ENCODE assay signal across 17 cellular contexts in the genomic region with DNA sequence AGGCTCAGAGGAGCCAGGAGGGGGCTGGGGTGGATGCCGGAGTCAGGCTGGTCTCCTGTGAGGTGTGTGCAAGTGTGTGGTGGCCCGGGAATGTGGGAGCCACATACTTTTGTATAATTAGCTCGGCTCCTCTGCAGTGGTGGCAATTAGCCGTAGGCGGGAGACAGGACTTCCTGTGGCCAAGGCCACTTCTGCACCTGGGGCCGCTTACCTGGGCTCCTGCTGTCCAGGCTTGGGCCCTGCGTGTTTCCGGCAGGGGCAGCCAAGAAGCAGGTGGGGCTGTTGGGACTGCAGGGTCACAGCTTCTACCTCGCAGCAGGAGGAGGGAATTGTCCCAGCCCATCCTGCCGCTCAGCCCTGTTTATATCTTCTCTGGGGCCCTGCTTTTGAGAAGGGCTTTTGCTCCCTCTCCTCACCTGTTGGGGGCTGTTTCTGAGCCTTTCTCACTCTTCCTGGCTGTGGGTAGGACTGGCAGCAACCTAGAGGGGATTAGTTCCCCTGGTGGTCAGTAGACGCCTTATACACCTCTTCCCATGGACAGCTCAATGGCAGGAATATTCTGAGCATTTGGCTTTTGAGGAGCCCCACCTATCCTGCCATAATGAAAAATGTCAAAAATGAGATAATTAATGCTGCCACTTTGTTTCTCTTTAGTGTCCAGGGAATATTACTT.
DNase-seq lines count a peak whose midpoint lies in the region; ATAC-seq and TF ChIP-seq lines count a peak whose summit lies in the region.
"Had no signal": no experiment of that assay in that cellular context is flagged by ENCODE, and none has a peak within 500 bp of the region (broad histone marks: within the 10 kb centered on the region; RNA-seq: fewer than 3 reads in every experiment).

No MANE protein-coding gene starts in this region.

- ATAC-seq in stimulated activated naive B cell treated with anti-CD40 and anti-IgM and Interleukin-4, amounts not matched to agents 10 μg/mL and 1 μg/mL and 100 μg/mL, for 72 hours (replicated peaks), result no peak
- ATAC-seq in natural killer cell, result no peak
- ATAC-seq: activated naive CD4-positive, alpha-beta T cell treated with anti-CD3 and anti-CD28 coated beads, Interleukin-2, amount 50 U/mL, for 72 hours; PC-3; stimulated activated naive CD8-positive, alpha-beta T cell treated with anti-CD3 and anti-CD28 coated beads, Interleukin-15, Interleukin-2, amounts not matched to agents 100 U/mL and 50 U/mL, for 24 hours had no signal

- peak overlapping the region; percentile 37 for H3K27ac Mint-ChIP-seq in stimulated activated naive B cell treated with anti-CD40 and anti-IgM and Interleukin-4, amounts not matched to agents 10 μg/mL and 1 μg/mL and 100 μg/mL, for 72 hours
- no peak overlapping the region for H3K27ac Mint-ChIP-seq in natural killer cell
- H3K27ac Mint-ChIP-seq: activated naive CD4-positive, alpha-beta T cell treated with anti-CD3 and anti-CD28 coated beads, Interleukin-2, amount 50 U/mL, for 72 hours had no signal

- TF ChIP-seq CTCF in choroid plexus epithelial cell (conservative IDR thresholded peaks at IDR 0.05; ENCODE audit: low read depth, low read length), result peak; percentile 2
- TF ChIP-seq CTCF in natural killer cell (IDR thresholded peaks at IDR 0.05), result no peak
- no peak for TF ChIP-seq CTCF in GM10248 (IDR thresholded peaks at IDR 0.05; ENCODE audit: control extremely low read depth, extremely low read depth, low read depth, missing control alignments)

- CTCF ChIA-PET in GM10248 (lab: Yijun Ruan, JAX), result interaction anchor here (1.0 to 1.5 kb wide), 3 partner anchors 8 to 25 kb away, joined by 3 to 7 read pairs (median 3); no protein-coding TSS in a partner anchor

- H3K4me3 Mint-ChIP-seq in stimulated activated naive B cell treated with anti-CD40 and anti-IgM and Interleukin-4, amounts not matched to agents 10 μg/mL and 1 μg/mL and 100 μg/mL, for 72 hours, result no peak overlapping the region
- H3K4me3 Mint-ChIP-seq in natural killer cell, result no peak overlapping the region

- POLR2A ChIA-PET in GM10248 (lab: Yijun Ruan, JAX), result no interaction called here

- DNase-seq in NCI-H82 (lab: John Stamatoyannopoulos, UW), result peak; percentile 4
- no peak for DNase-seq in NCI-H82 treated with DMSO at 0.1 percent for 48 hours (lab: John Stamatoyannopoulos, UW; ENCODE audit: unreplicated experiment)
- DNase-seq in NCI-H69 (lab: John Stamatoyannopoulos, UW), result peak; percentile 89
- no peak for DNase-seq in choroid plexus epithelial cell (ENCODE audit: low read depth)
- no peak for DNase-seq in stimulated activated naive B cell treated with anti-CD40 and anti-IgM and Interleukin-4, amounts not matched to agents 10 μg/mL and 1 μg/mL and 100 μg/mL, for 72 hours
- no peak for DNase-seq in natural killer cell
- DNase-seq in EL, result no peak
- no peak for DNase-seq in GM10248 (ENCODE audit: extremely low spot score)
- DNase-seq: ACHN; activated CD8-positive, alpha-beta memory T cell treated with anti-CD3 and anti-CD28 coated beads, Interleukin-2, amount 50 U/mL, for 48 hours; NCI-H2081 treated with DMSO at 0.1 percent for 48 hours; occipital lobe; PC-3; stimulated activated naive CD8-positive, alpha-beta T cell treated with anti-CD3 and anti-CD28 coated beads, Interleukin-15, Interleukin-2, amounts not matched to agents 100 U/mL and 50 U/mL, for 24 hours had no signal

- peaks cover 0 to 2% of the 10 kb centered on the region in 2 donors for H3K9me3 Mint-ChIP-seq in stimulated activated naive B cell treated with anti-CD40 and anti-IgM and Interleukin-4, amounts not matched to agents 10 μg/mL and 1 μg/mL and 100 μg/mL, for 72 hours
- H3K9me3 Mint-ChIP-seq in natural killer cell, result no peaks in the 10 kb centered on the region
- H3K9me3 Mint-ChIP-seq: activated naive CD4-positive, alpha-beta T cell treated with anti-CD3 and anti-CD28 coated beads, Interleukin-2, amount 50 U/mL, for 72 hours had no signal

- H3K27me3 Mint-ChIP-seq in stimulated activated naive B cell treated with anti-CD40 and anti-IgM and Interleukin-4, amounts not matched to agents 10 μg/mL and 1 μg/mL and 100 μg/mL, for 72 hours, result peaks cover 17 to 45% of the 10 kb centered on the region in 2 donors
- peaks cover 0 to 3% of the 10 kb centered on the region in 2 donors for H3K27me3 Mint-ChIP-seq in natural killer cell (ENCODE audit: low read depth in 2 of 2)

- peaks cover 2 to 6% of the 10 kb centered on the region in 2 donors for H3K4me1 Mint-ChIP-seq in stimulated activated naive B cell treated with anti-CD40 and anti-IgM and Interleukin-4, amounts not matched to agents 10 μg/mL and 1 μg/mL and 100 μg/mL, for 72 hours
- no peaks in the 10 kb centered on the region for H3K4me1 Mint-ChIP-seq in natural killer cell

- H3K36me3 Mint-ChIP-seq in stimulated activated naive B cell treated with anti-CD40 and anti-IgM and Interleukin-4, amounts not matched to agents 10 μg/mL and 1 μg/mL and 100 μg/mL, for 72 hours, result no peaks in the 10 kb centered on the region
- no peaks in the 10 kb centered on the region for H3K36me3 Mint-ChIP-seq in natural killer cell
- H3K36me3 Mint-ChIP-seq: activated naive CD4-positive, alpha-beta T cell treated with anti-CD3 and anti-CD28 coated beads, Interleukin-2, amount 50 U/mL, for 72 hours had no signal

- intact Hi-C loops in natural killer cell (cut with micrococcal nuclease), result no loop called here

- no peak overlapping the region for H3K4me3 ChIP-seq in choroid plexus epithelial cell (ENCODE audit: low read depth, low read length)
- H3K4me3 ChIP-seq: cardiac muscle cell, skin epidermis had no signal

Comparison
In these comparisons a context has a peak if more than half of its experiments do, and no peak if none do; other contexts are left out.
1. DNase-seq: peak in NCI-H82 (single experiment) and NCI-H69 (single experiment); none in NCI-H82 treated with DMSO at 0.1 percent for 48 hours (single experiment), choroid plexus epithelial cell (single experiment), stimulated activated naive B cell treated with anti-CD40 and anti-IgM and Interleukin-4, amounts not matched to agents 10 μg/mL and 1 μg/mL and 100 μg/mL, for 72 hours (single experiment), natural killer cell (single experiment), EL (single experiment) and GM10248 (single experiment).